In genomic region chr1:220797044-220797443, GRCh38 we compare ENCODE assay signal across 5 cellular contexts.
"Had no signal": no experiment of that assay in that cellular context is flagged by ENCODE, and none has a peak within 500 bp of the region (broad histone marks: within the 10 kb centered on the region; RNA-seq: fewer than 3 reads in every experiment).

No MANE protein-coding gene starts in this region.

- H3K4me3 ChIP-seq: GM23338 had no signal

- DNase-seq: H9, HCEC 1CT had no signal

- ATAC-seq: HepG2 had no signal

- H3K4me2 ChIP-seq: GM23338 had no signal

- H2AFZ ChIP-seq: GM23338 had no signal

- H3K27ac ChIP-seq: HL-60 had no signal
